In the genomic region with DNA sequence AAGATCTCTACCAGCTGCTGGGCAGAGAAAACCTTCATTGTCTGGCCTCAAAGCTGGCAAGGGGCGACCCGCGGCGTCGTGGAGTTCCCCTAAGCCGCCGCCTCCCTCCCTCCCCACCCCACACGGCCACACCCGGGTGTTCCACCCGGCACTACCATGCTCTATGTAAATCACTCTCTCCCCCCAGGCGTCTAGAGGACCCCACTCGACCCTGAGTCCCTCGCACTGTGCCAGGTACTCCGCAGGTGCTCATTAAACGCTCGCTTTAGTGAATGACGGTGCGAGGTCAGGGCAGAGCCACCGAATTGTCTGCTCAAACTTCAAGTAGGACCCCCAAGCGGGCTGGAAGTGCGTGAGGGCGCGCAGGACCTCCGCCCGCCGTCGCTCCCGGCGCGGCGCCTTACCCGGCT, we compare ENCODE assay signal across 8 cellular contexts. TPM values are rescaled to one million over a fixed set of nuclear protein-coding genes. Genes with fewer than 3 reads are reported as not detected.
A peak's percentile ranks its signal among the peaks of the same experiment; 100 is the strongest.
DNase-seq lines count a peak whose midpoint lies in the region; ATAC-seq and TF ChIP-seq lines count a peak whose summit lies in the region.

No MANE protein-coding gene starts in this region.

- no peak for DNase-seq in AG04450 (ENCODE audit: low read depth, low spot score)
- peak; percentile 48 for DNase-seq in dermis blood vessel endothelial cell
- no peak for DNase-seq in NCI-H446 (lab: John Stamatoyannopoulos, UW)

- H3K9ac ChIP-seq in muscle layer of colon (ENCODE audit: low read length) (peak overlapping the region; percentile 60), subcutaneous abdominal adipose tissue (ENCODE audit: low read length in 5 of 5) (peak overlapping the region; percentile 38 to 83 (median 73))

- H3K9me3 ChIP-seq in AG04450 (ENCODE audit: control insufficient read depth, insufficient read depth, low read length) (no peaks in the 10 kb centered on the region; the same call in 1 of the 2 replicates), muscle layer of colon (ENCODE audit: low read length) (no peaks in the 10 kb centered on the region), subcutaneous abdominal adipose tissue (ENCODE audit: control insufficient read depth in 5 of 5, low read length in 5 of 5) (peaks cover 0 to 14% (median 11%) of the 10 kb centered on the region in 5 donors)

- H3K27ac ChIP-seq in AG04450 (ENCODE audit: low read depth, low read length) (no peak overlapping the region), muscle layer of colon (ENCODE audit: low read depth, low read length) (peak overlapping the region; percentile 77), subcutaneous abdominal adipose tissue (ENCODE audit: low read depth, low read length) (peak overlapping the region; percentile 74)

- H3K4me3 ChIP-seq in AG04450 (ENCODE audit: low read depth, low read length), result peak overlapping the region; percentile 66
- peak overlapping the region; percentile 63 to 81 for H3K4me3 ChIP-seq in muscle layer of colon (ENCODE audit: low read depth in 1 of 2, low read length in 2 of 2)
- peak overlapping the region; percentile 70 to 82 (median 81) for H3K4me3 ChIP-seq in subcutaneous abdominal adipose tissue (ENCODE audit: low read depth in 1 of 5, low read length in 5 of 5)

- TF ChIP-seq CTCF in AG04450 (IDR thresholded peaks at IDR 0.05; ENCODE audit: low read depth, low read length), result no peak

- H3K36me3 ChIP-seq in muscle layer of colon (ENCODE audit: insufficient read depth, low read length) (no peaks in the 10 kb centered on the region), subcutaneous abdominal adipose tissue (ENCODE audit: control insufficient read depth in 5 of 5, insufficient read depth in 5 of 5, low read length in 5 of 5) (peaks cover 0 to 6% (median 0%) of the 10 kb centered on the region in 5 donors)

- H3K27me3 ChIP-seq in AG04450 (ENCODE audit: control insufficient read depth, insufficient read depth, low read length) (no peaks in the 10 kb centered on the region), muscle layer of colon (ENCODE audit: control insufficient read depth in 1 of 2, insufficient read depth in 2 of 2, low read length in 2 of 2) (no peaks in the 10 kb centered on the region), subcutaneous abdominal adipose tissue (ENCODE audit: control insufficient read depth in 5 of 5, insufficient read depth in 4 of 5, low read length in 5 of 5) (no peaks in the 10 kb centered on the region)

- ATAC-seq in GM19324 (IDR thresholded peaks at IDR 0.05; ENCODE audit: low FRiP score, unreplicated experiment) (peak; percentile 33), HG03457 (IDR thresholded peaks at IDR 0.05; ENCODE audit: unreplicated experiment) (peak; percentile 24)
- peak; percentile 44 to 45 for ATAC-seq in activated CD4-positive, CD25-positive, alpha-beta regulatory T cell treated with anti-CD3 and anti-CD28 coated beads, Interleukin-2, amount 50 U/mL, for 24 hours

- POLR2A ChIA-PET in AG04450 (lab: Yijun Ruan, JAX), result no interaction called here

- H3K4me1 ChIP-seq in muscle layer of colon (ENCODE audit: insufficient read depth, low read length) (peaks cover 24% of the 10 kb centered on the region), subcutaneous abdominal adipose tissue (ENCODE audit: control insufficient read depth in 5 of 5, insufficient read depth in 5 of 5, low read length in 5 of 5) (peaks cover 2 to 51% (median 28%) of the 10 kb centered on the region in 5 donors)

- CTCF ChIA-PET in AG04450 (lab: Charles Lee), result interaction anchor here (1.2 kb wide), 1 partner anchor 255 kb away, joined by 5 read pairs; no protein-coding TSS in a partner anchor

RNA-seq across cellular contexts. Expression of a gene that starts 0.6 kb away (rescaled TPM):
- 17.1 and 18.0 TPM in 2 replicates for polyA plus RNA-seq in AG04450 (2011; rRNA removed)
- 19.3 and 31.8 TPM in 2 replicates for polyA minus RNA-seq in AG04450 (2011; rRNA and poly(A)+ RNA removed)
- total RNA-seq in dermis blood vessel endothelial cell, result 98.3 and 107 TPM in 2 replicates
